ENCODE assay signal across 8 cellular contexts in genomic region chr4:16225996-16226815, GRCh38. TPM values are rescaled to one million over a fixed set of nuclear protein-coding genes. Genes with fewer than 3 reads are reported as not detected.
DNase-seq lines count a peak whose midpoint lies in the region; ATAC-seq and TF ChIP-seq lines count a peak whose summit lies in the region.

Gene TAPT1, minus strand, starts transcription at chr4:16226471. Its CDS starts 14 bp downstream, at chr4:16226457.

- TF ChIP-seq EP300 in tibial nerve (IDR thresholded peaks at IDR 0.05): no peak

- H2AFZ ChIP-seq in parathyroid adenoma: peak within 1 kb of the TSS; percentile 83

- TF ChIP-seq CTCF in parathyroid adenoma (IDR thresholded peaks at IDR 0.05) (no peak), tibial nerve (IDR thresholded peaks at IDR 0.05) (peak in 1 of 5 experiments; percentile 7)

- DNase-seq in Daoy (ENCODE audit: low read depth): peak; percentile 83
- DNase-seq in SW 1271 (lab: John Stamatoyannopoulos, UW): peak; percentile 26 to 66
- peak; percentile 56 for DNase-seq in activated naive CD8-positive, alpha-beta T cell treated with anti-CD3 and anti-CD28 coated beads, Interleukin-2, amount 50 U/mL, for 16 hours (ENCODE audit: low read depth, low spot score)
- DNase-seq in Right ventricle myocardium superior: peak; percentile 90
- DNase-seq in tibial nerve (ENCODE audit: low spot score in 2 of 2): peak; percentile 61 to 69

- H3K36me3 ChIP-seq in HUES64 (ENCODE audit: insufficient read depth, low read length) (no peaks in the 10 kb centered on the region), parathyroid adenoma (ENCODE audit: control insufficient read depth, insufficient read depth, low read length) (no peaks in the 10 kb centered on the region), tibial nerve (no peaks in the 10 kb centered on the region)

- H3K27ac ChIP-seq in HUES64 (ENCODE audit: low read depth, low read length): peak within 1 kb of the TSS; percentile 84; the same call in 1 of the 2 replicates
- H3K27ac ChIP-seq in parathyroid adenoma: peak within 1 kb of the TSS; percentile 71
- H3K27ac ChIP-seq in tibial nerve: peak within 1 kb of the TSS; percentile 94 to 97 (median 96)

- H3K9ac ChIP-seq in HUES64 (ENCODE audit: low read depth, low read length): peak within 1 kb of the TSS; percentile 88
- H3K9ac ChIP-seq in parathyroid adenoma: peak within 1 kb of the TSS; percentile 15

- TF ChIP-seq POLR2A in tibial nerve (IDR thresholded peaks at IDR 0.05): peak; percentile 30 to 59

- H3K79me2 ChIP-seq in parathyroid adenoma: peaks cover 17% of the 10 kb centered on the region

- H3K27me3 ChIP-seq in HUES64 (ENCODE audit: insufficient read depth, low read length) (no peaks in the 10 kb centered on the region), parathyroid adenoma (ENCODE audit: control insufficient read depth, insufficient read depth, low read length) (no peaks in the 10 kb centered on the region), tibial nerve (no peaks in the 10 kb centered on the region)

- peak within 1 kb of the TSS; percentile 96 for H3K4me3 ChIP-seq in HUES64 (ENCODE audit: low read length)
- peak within 1 kb of the TSS; percentile 94 for H3K4me3 ChIP-seq in parathyroid adenoma (ENCODE audit: low read depth, low read length)
- H3K4me3 ChIP-seq in tibial nerve: peak within 1 kb of the TSS; percentile 81 to 92 (median 87)

- intact Hi-C loops in Right ventricle myocardium superior (cut with DNase I): no loop called here

- H3K4me1 ChIP-seq in HUES64 (ENCODE audit: insufficient read depth, low read length): peaks cover 23% of the 10 kb centered on the region
- peaks cover 16% of the 10 kb centered on the region for H3K4me1 ChIP-seq in parathyroid adenoma
- peaks cover 0 to 56% (median 32%) of the 10 kb centered on the region in 4 donors for H3K4me1 ChIP-seq in tibial nerve

- no peaks in the 10 kb centered on the region for H3K9me3 ChIP-seq in HUES64 (ENCODE audit: insufficient read depth, low read depth, low read length)
- H3K9me3 ChIP-seq in parathyroid adenoma (ENCODE audit: control insufficient read depth, low read length): no peaks in the 10 kb centered on the region
- no peaks in the 10 kb centered on the region for H3K9me3 ChIP-seq in tibial nerve

- peak within 1 kb of the TSS; percentile 96 for H3K4me2 ChIP-seq in parathyroid adenoma (ENCODE audit: low read length)

- ATAC-seq in GM21447 (IDR thresholded peaks at IDR 0.05; ENCODE audit: unreplicated experiment) (peak; percentile 68), Right ventricle myocardium superior (ENCODE audit: poor library complexity) (peak; percentile 82)

- WGBS in HUES64: under 1% methylated on average over 135 of the region's 135 CpGs
- 0 to 2% methylated on average over 10 to 21 of the region's 135 CpGs for WGBS in tibial nerve, 2 donors

RNA-seq across cellular contexts. Expression of gene TAPT1, which starts in this region (rescaled TPM):
- 21.9 and 28.3 TPM in 2 replicates for total RNA-seq in Daoy (2014; rRNA removed; shearing (Covaris generic))
- 7.1 TPM for polyA plus RNA-seq in HUES64 (2013, experiment 1 of 2)
- 8.9 TPM for polyA plus RNA-seq in HUES64 (2013, experiment 2 of 2)
- total RNA-seq in Right ventricle myocardium superior (39.5 TPM), tibial nerve (10 to 100 TPM; 21.3 to 41.3 (median 37.5) TPM)

Comparison
In these comparisons a context has a peak if more than half of its experiments do, and no peak if none do; other contexts are left out.
1. Peak in every context shown above with its lines: DNase-seq, ATAC-seq, H3K4me3 ChIP-seq and H3K27ac ChIP-seq.